In the genomic region with DNA sequence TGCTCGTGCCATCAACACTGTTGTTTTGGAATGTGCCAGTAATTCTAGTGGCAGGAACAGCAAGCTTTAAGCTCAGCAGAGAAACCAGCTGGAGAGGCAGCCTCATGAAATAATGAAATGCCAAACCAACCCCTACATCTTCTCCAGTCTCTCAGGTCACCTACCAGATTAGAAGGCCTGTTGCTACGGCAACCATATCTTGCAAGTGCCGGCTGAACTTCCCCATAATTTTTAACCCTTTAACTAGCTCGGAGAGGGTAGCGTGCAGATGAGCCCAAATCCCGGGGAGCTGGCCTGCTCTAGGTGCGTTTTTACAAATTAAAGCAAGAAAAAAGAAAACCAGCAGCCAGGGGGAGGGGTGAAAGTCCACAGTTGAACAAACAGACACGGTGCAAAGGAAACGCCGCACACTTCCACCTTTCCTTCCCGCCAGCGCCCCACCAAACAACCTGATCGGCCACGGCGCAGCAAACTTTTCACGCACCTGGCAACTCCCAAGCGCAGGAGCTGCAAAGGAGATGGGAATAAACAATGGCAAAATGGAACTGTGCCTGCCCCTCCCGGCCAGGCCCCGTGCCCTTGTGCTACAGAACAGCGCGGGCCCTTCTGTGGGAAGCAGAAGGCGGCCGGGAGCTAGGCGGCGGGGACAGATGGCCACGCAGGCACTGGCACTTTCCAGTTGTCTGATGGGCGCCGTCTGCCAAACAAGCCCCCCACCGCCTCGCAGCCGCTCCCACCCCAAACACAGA, we compare ENCODE assay signal across 8 cellular contexts. TPM values are rescaled to one million over a fixed set of nuclear protein-coding genes. Genes with fewer than 3 reads are reported as not detected.
A peak's percentile ranks its signal among the peaks of the same experiment; 100 is the strongest.
DNase-seq lines count a peak whose midpoint lies in the region; ATAC-seq and TF ChIP-seq lines count a peak whose summit lies in the region.

No MANE protein-coding gene starts in this region.

- no peak for TF ChIP-seq POLR2A in gastroesophageal sphincter (IDR thresholded peaks at IDR 0.05)

- no peaks in the 10 kb centered on the region for H3K9me3 Mint-ChIP-seq in activated CD4-positive, alpha-beta T cell treated with anti-CD3 and anti-CD28 coated beads for 36 hours (ENCODE audit: low read depth)
- no peaks in the 10 kb centered on the region for H3K9me3 Mint-ChIP-seq in stimulated activated effector memory CD8-positive, alpha-beta T cell treated with anti-CD3 and anti-CD28 coated beads, Interleukin-12 subunit alpha, Interleukin-12 subunit beta, amount 100 ng/mL, for 72 hours

- H3K27ac Mint-ChIP-seq in activated CD4-positive, alpha-beta T cell treated with anti-CD3 and anti-CD28 coated beads for 36 hours, result peak overlapping the region; percentile 95
- H3K27ac Mint-ChIP-seq in stimulated activated effector memory CD8-positive, alpha-beta T cell treated with anti-CD3 and anti-CD28 coated beads, Interleukin-12 subunit alpha, Interleukin-12 subunit beta, amount 100 ng/mL, for 72 hours, result peak overlapping the region; percentile 92

- no peaks in the 10 kb centered on the region for H3K9me3 ChIP-seq in gastroesophageal sphincter

- intact Hi-C loops in activated CD4-positive, alpha-beta T cell treated with anti-CD3 and anti-CD28 coated beads for 36 hours (cut with DNase I, micrococcal nuclease), result loop anchor here (2.0 to 10.0 kb wide), 6 partner anchors 46 to 446 kb away; partner anchors contain the start of gene TTC22 (in 1 of the 2)
- intact Hi-C loops in dorsolateral prefrontal cortex (cut with DNase I), result no loop called here

- CTCF ChIA-PET in activated CD4-positive, alpha-beta T cell treated with anti-CD3 and anti-CD28 coated beads for 36 hours (lab: Charles Lee), result interaction anchor here (0.7 to 1.2 kb wide), 2 partner anchors 133 to 219 kb away, joined by 3 to 4 read pairs; no protein-coding TSS in a partner anchor

- no peak for TF ChIP-seq EP300 in gastroesophageal sphincter (IDR thresholded peaks at IDR 0.05)

- peaks cover 9% of the 10 kb centered on the region for H3K36me3 Mint-ChIP-seq in activated CD4-positive, alpha-beta T cell treated with anti-CD3 and anti-CD28 coated beads for 36 hours (ENCODE audit: low read depth)
- H3K36me3 Mint-ChIP-seq in stimulated activated effector memory CD8-positive, alpha-beta T cell treated with anti-CD3 and anti-CD28 coated beads, Interleukin-12 subunit alpha, Interleukin-12 subunit beta, amount 100 ng/mL, for 72 hours, result peaks cover 13% of the 10 kb centered on the region

- peak overlapping the region; percentile 77 for H3K4me3 Mint-ChIP-seq in activated CD4-positive, alpha-beta T cell treated with anti-CD3 and anti-CD28 coated beads for 36 hours
- H3K4me3 Mint-ChIP-seq in stimulated activated effector memory CD8-positive, alpha-beta T cell treated with anti-CD3 and anti-CD28 coated beads, Interleukin-12 subunit alpha, Interleukin-12 subunit beta, amount 100 ng/mL, for 72 hours, result peak overlapping the region; percentile 49

- no peak for ATAC-seq in activated CD4-positive, alpha-beta T cell treated with anti-CD3 and anti-CD28 coated beads for 36 hours
- no peak for ATAC-seq in stimulated activated effector memory CD8-positive, alpha-beta T cell treated with anti-CD3 and anti-CD28 coated beads, Interleukin-12 subunit alpha, Interleukin-12 subunit beta, amount 100 ng/mL, for 72 hours
- ATAC-seq in HG03139 (IDR thresholded peaks at IDR 0.05; ENCODE audit: unreplicated experiment) (no peak), GM18502 (IDR thresholded peaks at IDR 0.05; ENCODE audit: poor library complexity, unreplicated experiment) (no peak), gastroesophageal sphincter (no peak)

- POLR2A ChIA-PET in activated CD4-positive, alpha-beta T cell treated with anti-CD3 and anti-CD28 coated beads for 36 hours (lab: Charles Lee), result interaction anchor here (1.0 kb wide), 1 partner anchor 128 kb away, joined by 4 read pairs; no protein-coding TSS in a partner anchor

- peaks cover 0 to 7% of the 10 kb centered on the region in 2 donors for H3K36me3 ChIP-seq in gastroesophageal sphincter

- H3K4me3 ChIP-seq in dorsolateral prefrontal cortex (peak overlapping the region in 49 of 59 donors; percentile 0 to 52 (median 29)), gastroesophageal sphincter (no peak overlapping the region)

- no peaks in the 10 kb centered on the region for H3K27me3 ChIP-seq in dorsolateral prefrontal cortex
- H3K27me3 ChIP-seq in gastroesophageal sphincter, result no peaks in the 10 kb centered on the region

- peaks cover 0 to 99% (median 34%) of the 10 kb centered on the region in 3 donors for H3K4me1 ChIP-seq in gastroesophageal sphincter

- TF ChIP-seq CTCF in dorsolateral prefrontal cortex (IDR thresholded peaks at IDR 0.05 in 54 of 56, conservative IDR thresholded peaks at IDR 0.05 in 2 of 56; ENCODE audit: low read depth in 1 of 56, partially characterized antibody in 56 of 56) (peak in 2 of 56 donors; percentile 17 to 20), gastroesophageal sphincter (IDR thresholded peaks at IDR 0.05) (no peak)

- 49 to 70% methylated on average over 6 to 9 of the region's 31 CpGs for WGBS in gastroesophageal sphincter (ENCODE audit: low coverage in 1 of 2), 2 donors

- peaks cover 89% of the 10 kb centered on the region for H3K4me1 Mint-ChIP-seq in activated CD4-positive, alpha-beta T cell treated with anti-CD3 and anti-CD28 coated beads for 36 hours
- H3K4me1 Mint-ChIP-seq in stimulated activated effector memory CD8-positive, alpha-beta T cell treated with anti-CD3 and anti-CD28 coated beads, Interleukin-12 subunit alpha, Interleukin-12 subunit beta, amount 100 ng/mL, for 72 hours, result peaks cover 82% of the 10 kb centered on the region

- DNase-seq in activated CD4-positive, alpha-beta T cell treated with anti-CD3 and anti-CD28 coated beads for 36 hours, result peak; percentile 33
- no peak for DNase-seq in activated CD4-positive, alpha-beta T cell treated with anti-CD3 and anti-CD28 coated beads, Interleukin-2, amount 50 U/mL, for 4 hours
- DNase-seq in NCI-H446 treated with DMSO at 0.1 percent for 48 hours (lab: John Stamatoyannopoulos, UW) (peak; percentile 32), dorsolateral prefrontal cortex (peak in 1 of 10 donors; percentile 91)
- no peak for DNase-seq in stimulated activated effector memory CD8-positive, alpha-beta T cell treated with anti-CD3 and anti-CD28 coated beads, Interleukin-12 subunit alpha, Interleukin-12 subunit beta, amount 100 ng/mL, for 72 hours (ENCODE audit: low spot score in 2 of 2)

- H3K27ac ChIP-seq in dorsolateral prefrontal cortex, result peak overlapping the region in 57 of 59 donors; percentile 1 to 92 (median 72)
- H3K27ac ChIP-seq in gastroesophageal sphincter, result peak overlapping the region in 1 of 4 donors; percentile 11

- no peaks in the 10 kb centered on the region for H3K27me3 Mint-ChIP-seq in activated CD4-positive, alpha-beta T cell treated with anti-CD3 and anti-CD28 coated beads for 36 hours

RNA-seq across cellular contexts. Expression of gene SSBP3, which starts 50.1 kb away (rescaled TPM):
- 10 to 100 TPM; 40.3 to 64.2 TPM for total RNA-seq in activated CD4-positive, alpha-beta T cell treated with anti-CD3 and anti-CD28 coated beads for 36 hours
- total RNA-seq in dorsolateral prefrontal cortex (100 to 1,000 TPM in 118 of 120 experiments, 10 to 100 TPM in 2; 90.9 to 247 (median 178) TPM), gastroesophageal sphincter (10 to 100 TPM; 40.8 to 46.7 (median 45.5) TPM)

Comparison
In these comparisons a context has a peak if more than half of its experiments do, and no peak if none do; other contexts are left out.
1. DNase-seq: peak in activated CD4-positive, alpha-beta T cell treated with anti-CD3 and anti-CD28 coated beads for 36 hours (single experiment) and NCI-H446 treated with DMSO at 0.1 percent for 48 hours (single experiment); none in activated CD4-positive, alpha-beta T cell treated with anti-CD3 and anti-CD28 coated beads, Interleukin-2, amount 50 U/mL, for 4 hours (0 of 2) and stimulated activated effector memory CD8-positive, alpha-beta T cell treated with anti-CD3 and anti-CD28 coated beads, Interleukin-12 subunit alpha, Interleukin-12 subunit beta, amount 100 ng/mL, for 72 hours (0 of 2).
2. H3K4me3 ChIP-seq: peak in dorsolateral prefrontal cortex (49 of 59); none in gastroesophageal sphincter (0 of 2).
3. intact Hi-C loops: an anchor here in activated CD4-positive, alpha-beta T cell treated with anti-CD3 and anti-CD28 coated beads for 36 hours (2.0 to 10.0 kb wide); none called in dorsolateral prefrontal cortex.